In genomic region chr1:194289569-194290266, GRCh38 we compare ENCODE assay signal across 8 cellular contexts.
A peak's percentile ranks its signal among the peaks of the same experiment; 100 is the strongest.
DNase-seq lines count a peak whose midpoint lies in the region; ATAC-seq, FAIRE-seq and TF ChIP-seq lines count a peak whose summit lies in the region.

No MANE protein-coding gene starts in this region.

- no TSS peak for BruUV-seq in K562 (replicated peaks; lab: Mats Ljungman, UMichigan)

- no peak overlapping the region for H3K4me3 ChIP-seq in K562

- in situ Hi-C loops in GM13977 (cut with MboI; ENCODE audit: low pct_unique_long_range_greater_than_20kb, low sequenced_read_pairs, unreplicated experiment) (loop anchor here (25.0 kb wide), 1 partner anchor 877 kb away; no protein-coding TSS in a partner anchor), K562 (cut with MboI) (no loop called here)

- H3K9me1 ChIP-seq in K562 (ENCODE audit: control insufficient read depth, insufficient read depth, low read length): no peaks in the 10 kb centered on the region

- FAIRE-seq in K562 (lab: Jason Lieb, UNC): no peak

- no peaks in the 10 kb centered on the region for H3K36me3 ChIP-seq in K562 (ENCODE audit: control insufficient read depth, insufficient read depth, low read length)

- ATAC-seq in HG02610 (IDR thresholded peaks at IDR 0.05; ENCODE audit: unreplicated experiment): peak; percentile 95
- ATAC-seq in K562: no peak
- no peak for ATAC-seq in Right ventricle myocardium inferior

- TF ChIP-seq RAD21 in K562 (CRISPR knock-in tag; conservative IDR thresholded peaks at IDR 0.05 in 1 of 2, IDR thresholded peaks at IDR 0.05 in 1 of 2): no peak

- no peak for TF ChIP-seq POLR2A in K562 (conservative IDR thresholded peaks at IDR 0.05)

- POLR2A ChIA-PET in K562 (lab: Yijun Ruan, JAX): no interaction called here

- H3K79me2 ChIP-seq in K562 (ENCODE audit: control insufficient read depth, insufficient read depth, low read length): no peaks in the 10 kb centered on the region

- no peaks in the 10 kb centered on the region; the same call in 1 of the 2 replicates for H3K9me3 ChIP-seq in K562 (replicated peaks; ENCODE audit: control insufficient read depth, insufficient read depth, low read depth, low read length)

- no peak overlapping the region for H3K4me2 ChIP-seq in K562 (ENCODE audit: insufficient read depth, low read length)

- H4K20me1 ChIP-seq in K562 (replicated peaks; ENCODE audit: control insufficient read depth, insufficient read depth, low read length): no peaks in the 10 kb centered on the region

- no peak for TF ChIP-seq EP300 in K562 (IDR thresholded peaks at IDR 0.05; ENCODE audit: low read length)

- no peak overlapping the region for H3K9ac ChIP-seq in K562 (ENCODE audit: insufficient read depth in 1 of 2, low read depth in 2 of 2, low read length in 2 of 2)

- CTCF ChIA-PET in K562 (lab: Yijun Ruan, JAX; ENCODE audit: low intra/inter-chr PET ratio): no interaction called here

- WGBS in K562 (ENCODE audit: insufficient coverage, low coverage, missing lambda C conversion rate): 10% methylated on average over 6 of the region's 6 CpGs

- H3K27me3 ChIP-seq in K562 (ENCODE audit: control insufficient read depth in 2 of 2, insufficient read depth in 2 of 2, low read length in 2 of 2): no peaks in the 10 kb centered on the region

- no peak overlapping the region for H2AFZ ChIP-seq in K562 (ENCODE audit: low read depth, low read length)

- intact Hi-C loops in K562 (cut with micrococcal nuclease): no loop called here
- intact Hi-C loops in Right ventricle myocardium inferior (cut with DNase I): loop anchor here (10.0 kb wide), 2 partner anchors 885 to 1145 kb away; no protein-coding TSS in a partner anchor
- intact Hi-C loops in posterior cingulate gyrus (cut with DNase I): no loop called here

- DNase-seq in GM13977 (ENCODE audit: low spot score) (peak; percentile 26), NOMO-1 treated with DMSO at 0.1 percent for 48 hours (lab: John Stamatoyannopoulos, UW; ENCODE audit: unreplicated experiment) (peak; percentile 86), K562 (ENCODE audit: extremely low read depth in 1 of 4, low spot score in 3 of 4) (no peak), Right ventricle myocardium inferior (ENCODE audit: missing footprints) (no peak), posterior cingulate gyrus (no peak), inferior parietal cortex (ENCODE audit: extremely low spot score) (no peak), ecto neural progenitor cell (ENCODE audit: low spot score) (no peak)

- TF ChIP-seq CTCF in GM13977 (IDR thresholded peaks at IDR 0.05; ENCODE audit: extremely low read depth, insufficient read depth, missing control alignments) (no peak), K562 (IDR thresholded peaks at IDR 0.05 in 2 of 3, conservative IDR thresholded peaks at IDR 0.05 in 1 of 3; ENCODE audit: insufficient read depth in 2 of 3, low read depth in 1 of 3, low read length in 3 of 3) (no peak)

- no peak overlapping the region for H3K27ac ChIP-seq in K562 (ENCODE audit: extremely low read depth, low read depth, low read length)

- H3K4me1 ChIP-seq in K562 (replicated peaks in 1 of 2; ENCODE audit: control insufficient read depth in 2 of 2, insufficient read depth in 2 of 2, low read length in 2 of 2): no peaks in the 10 kb centered on the region

TF ChIP-seq in K562, 482 proteins besides CTCF, POLR2A, EP300 and RAD21:
- TF ChIP-seq SMARCA5 (IDR thresholded peaks at IDR 0.05) (no peak), MEIS2 (IDR thresholded peaks at IDR 0.05; ENCODE audit: partially characterized antibody) (peak; percentile 10)

Comparison
In these comparisons a context has a peak if more than half of its experiments do, and no peak if none do; other contexts are left out.
1. DNase-seq: peak in GM13977 (single experiment) and NOMO-1 treated with DMSO at 0.1 percent for 48 hours (single experiment); none in K562 (0 of 4), Right ventricle myocardium inferior (single experiment), posterior cingulate gyrus (0 of 10), inferior parietal cortex (single experiment) and ecto neural progenitor cell (single experiment).